ENCODE assay signal across 15 cellular contexts in genomic region chr19:6610934-6611370, GRCh38. TPM values are rescaled to one million over a fixed set of nuclear protein-coding genes. Genes with fewer than 3 reads are reported as not detected.
A peak's percentile ranks its signal among the peaks of the same experiment; 100 is the strongest.
DNase-seq lines count a peak whose midpoint lies in the region; ATAC-seq and TF ChIP-seq lines count a peak whose summit lies in the region.
"Had no signal": no experiment of that assay in that cellular context is flagged by ENCODE, and none has a peak within 500 bp of the region (broad histone marks: within the 10 kb centered on the region; RNA-seq: fewer than 3 reads in every experiment).

No MANE protein-coding gene starts in this region.

- H2AFZ ChIP-seq in OCI-LY7 (ENCODE audit: low read length), result peak overlapping the region; percentile 4; the same call in 1 of the 2 replicates
- peak overlapping the region; percentile 64 for H2AFZ ChIP-seq in osteoblast (ENCODE audit: low read length)

- no peak for ATAC-seq in HG03139 (IDR thresholded peaks at IDR 0.05; ENCODE audit: unreplicated experiment)
- ATAC-seq: WTC11 had no signal

- H3K27me3 ChIP-seq in osteoblast (ENCODE audit: insufficient read depth, low read length), result no peaks in the 10 kb centered on the region
- H3K27me3 ChIP-seq: Peyer's patch had no signal

- H3K4me1 ChIP-seq in OCI-LY7 (ENCODE audit: insufficient read depth, low read length, poor library complexity, severe bottlenecking) (peaks cover 46% of the 10 kb centered on the region), osteoblast (ENCODE audit: insufficient read depth, low read length) (peaks cover 21% of the 10 kb centered on the region)
- H3K4me1 ChIP-seq: Peyer's patch had no signal

- BruUV-seq in OCI-LY7 (replicated peaks; lab: Mats Ljungman, UMichigan), result no TSS peak

- no peak overlapping the region for H3K27ac ChIP-seq in OCI-LY7 (ENCODE audit: low read depth, low read length, poor library complexity, severe bottlenecking)
- H3K27ac ChIP-seq in osteoblast (ENCODE audit: low read depth, low read length), result peak overlapping the region; percentile 91
- H3K27ac ChIP-seq: Peyer's patch had no signal

- H3K4me3 ChIP-seq in OCI-LY7 (ENCODE audit: low read depth, low read length, poor library complexity, severe bottlenecking), result no peak overlapping the region
- peak overlapping the region; percentile 30 for H3K4me3 ChIP-seq in osteoblast (ENCODE audit: insufficient read depth, low read length)
- H3K4me3 ChIP-seq: coronary artery, Peyer's patch had no signal

- POLR2A ChIA-PET in OCI-LY7 (lab: Charles Lee), result no interaction called here

- H3K9me3 ChIP-seq in OCI-LY7 (ENCODE audit: low read length), result no peaks in the 10 kb centered on the region
- H3K9me3 ChIP-seq in osteoblast (ENCODE audit: low read depth, low read length), result no peaks in the 10 kb centered on the region
- H3K9me3 ChIP-seq: Peyer's patch had no signal

- CTCF ChIA-PET in OCI-LY7 (lab: Charles Lee; ENCODE audit: unreplicated experiment), result no interaction called here

- H3K79me2 ChIP-seq in OCI-LY7 (ENCODE audit: insufficient read depth, low read depth, low read length) (no peaks in the 10 kb centered on the region), osteoblast (ENCODE audit: insufficient read depth, low read length) (no peaks in the 10 kb centered on the region)

- DNase-seq in EH (ENCODE audit: low read depth) (peak; percentile 88), OCI-LY7 (ENCODE audit: low spot score) (no peak), dermis microvascular lymphatic vessel endothelial cell (ENCODE audit: low read depth in 2 of 2) (peak; percentile 18 to 75), osteoblast (ENCODE audit: insufficient read length, low spot score, missing footprints) (peak; percentile 82), mucosa of gallbladder (ENCODE audit: low spot score) (no peak), NCI-H128 (lab: John Stamatoyannopoulos, UW; ENCODE audit: unreplicated experiment) (no peak), anterior cingulate cortex (lab: John Stamatoyannopoulos, UW) (no peak)
- DNase-seq: H9, NCI-H146, nucleus accumbens, Peyer's patch had no signal

- TF ChIP-seq CTCF in OCI-LY7 (conservative IDR thresholded peaks at IDR 0.05; ENCODE audit: low read length) (no peak), osteoblast (IDR thresholded peaks at IDR 0.05; ENCODE audit: extremely low read depth, low read depth, low read length) (no peak)

- intact Hi-C loops in OCI-LY7 (cut with micrococcal nuclease; ENCODE audit: unreplicated experiment), result no loop called here

- H4K20me1 ChIP-seq in OCI-LY7 (ENCODE audit: insufficient read depth, low read length) (no peaks in the 10 kb centered on the region), osteoblast (ENCODE audit: insufficient read depth, low read length) (no peaks in the 10 kb centered on the region)

- H3K9me2 ChIP-seq in OCI-LY7 (ENCODE audit: insufficient read depth, low read length), result no peaks in the 10 kb centered on the region

- H3K4me2 ChIP-seq in OCI-LY7 (ENCODE audit: low read length) (no peak overlapping the region), osteoblast (ENCODE audit: insufficient read depth, low read length) (peak overlapping the region; percentile 72)

- no peaks in the 10 kb centered on the region for H3K36me3 ChIP-seq in OCI-LY7 (ENCODE audit: insufficient read depth, low read length)
- no peaks in the 10 kb centered on the region for H3K36me3 ChIP-seq in osteoblast (ENCODE audit: insufficient read depth, low read length)
- H3K36me3 ChIP-seq: Peyer's patch had no signal

RNA-seq across cellular contexts. Expression of gene CD70, which starts 20.0 kb away (rescaled TPM):
- 111 and 165 TPM in 2 replicates for total RNA-seq in OCI-LY7 (2014; rRNA removed; shearing (Covaris generic))
- total RNA-seq in OCI-LY7 (2022) (80.5 and 88.2 TPM in 2 replicates), dermis microvascular lymphatic vessel endothelial cell (not detected in 2 replicates), osteoblast (0.29 TPM in 1 of 2 replicates, not detected in the other), mucosa of gallbladder (not detected)
- total RNA-seq: Peyer's patch, ureter had no signal

RNA-seq across cellular contexts. Expression of gene TNFSF14, which starts 59.0 kb away (rescaled TPM):
- total RNA-seq in OCI-LY7 (2014; rRNA removed; shearing (Covaris generic)), result 0.05 TPM in 1 of 2 replicates, not detected in the other
- not detected in 2 replicates for total RNA-seq in OCI-LY7 (2022)
- not detected in 2 replicates for total RNA-seq in dermis microvascular lymphatic vessel endothelial cell
- total RNA-seq in osteoblast, result not detected in 2 replicates
- 1.8 TPM for total RNA-seq in mucosa of gallbladder
- total RNA-seq: H9 had no signal

Comparison
In these comparisons a context has a peak if more than half of its experiments do, and no peak if none do; other contexts are left out.
1. DNase-seq: peak in EH (single experiment), dermis microvascular lymphatic vessel endothelial cell (2 of 2) and osteoblast (single experiment); none in OCI-LY7 (single experiment), mucosa of gallbladder (single experiment), NCI-H128 (single experiment) and anterior cingulate cortex (0 of 58).
2. RNA of gene CD70, which starts 20.0 kb away (total RNA-seq): 80.5 to 165 TPM in OCI-LY7; not detected in mucosa of gallbladder (single experiment), not detected in dermis microvascular lymphatic vessel endothelial cell and 0.29 TPM in osteoblast; every median in the first group is over 10 times any median in the second.